ENCODE assay signal across 18 cellular contexts in the genomic region with DNA sequence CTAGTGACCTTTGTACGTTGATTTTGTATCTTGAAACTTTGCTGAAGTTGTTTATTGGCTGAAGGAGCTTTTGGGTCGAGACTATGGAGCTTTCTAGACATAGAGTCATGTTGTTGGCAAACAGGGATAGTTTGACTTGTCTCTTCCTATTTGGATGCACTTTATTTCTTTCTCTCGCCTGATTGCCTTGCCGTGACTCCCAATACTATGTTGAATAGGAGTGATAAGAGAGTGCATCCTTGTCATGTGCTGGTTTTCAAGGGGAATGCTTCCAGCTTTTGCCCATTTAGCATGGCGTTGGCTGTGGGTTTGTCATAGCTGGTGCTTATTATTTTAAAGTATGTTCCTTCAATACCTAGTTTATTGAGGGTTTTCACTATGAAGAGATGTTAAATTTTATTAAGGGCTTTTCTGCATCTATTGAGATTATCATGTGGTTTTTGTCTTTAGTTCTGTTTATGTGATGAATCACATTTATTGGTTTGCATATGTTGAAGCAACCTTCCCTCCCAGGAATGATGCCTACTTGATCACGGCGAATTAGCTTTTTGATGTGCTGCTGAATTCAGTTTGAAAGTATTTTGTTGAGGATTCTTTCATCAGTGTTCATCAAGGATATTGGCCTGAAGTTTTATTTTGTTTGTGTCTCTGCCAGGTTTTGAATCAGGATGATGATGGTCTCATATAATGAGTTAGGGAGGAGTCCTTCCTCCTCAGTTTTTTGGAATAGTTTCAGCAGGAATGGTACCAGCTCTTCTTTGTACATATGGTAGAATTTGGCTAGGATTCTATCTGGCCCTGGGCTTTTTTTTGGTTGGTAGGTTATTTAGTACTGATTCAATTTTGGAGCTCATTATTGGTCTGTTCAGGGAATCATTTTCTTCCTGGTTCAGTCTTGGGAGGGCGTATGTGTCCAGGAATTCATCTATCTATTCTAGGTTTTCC.
DNase-seq lines count a peak whose midpoint lies in the region; ATAC-seq and TF ChIP-seq lines count a peak whose summit lies in the region.
"Had no signal": no experiment of that assay in that cellular context is flagged by ENCODE, and none has a peak within 500 bp of the region (broad histone marks: within the 10 kb centered on the region; RNA-seq: fewer than 3 reads in every experiment).

No MANE protein-coding gene starts in this region.

- H3K4me3 Mint-ChIP-seq in GM23338 (no peak overlapping the region), immature natural killer cell (no peak overlapping the region)

- no peak overlapping the region for H3K27ac Mint-ChIP-seq in GM23338
- H3K27ac Mint-ChIP-seq in immature natural killer cell: no peak overlapping the region

- no peaks in the 10 kb centered on the region for H3K9me2 ChIP-seq in GM23338 (ENCODE audit: insufficient read depth)

- H3K4me3 ChIP-seq in GM23338 (no peak overlapping the region), fibroblast of mammary gland (ENCODE audit: control insufficient read depth, low read depth, low read length) (no peak overlapping the region), skeletal muscle satellite cell (ENCODE audit: low read length) (peak overlapping the region; percentile 35)
- H3K4me3 ChIP-seq: vagina had no signal

- TF ChIP-seq CTCF in GM23338 (conservative IDR thresholded peaks at IDR 0.05; ENCODE audit: low read depth in 2 of 2) (no peak), fibroblast of mammary gland (conservative IDR thresholded peaks at IDR 0.05; ENCODE audit: control insufficient read depth, insufficient read depth, low read depth, low read length) (no peak)

- peaks cover 2% of the 10 kb centered on the region for H3K27me3 Mint-ChIP-seq in GM23338 (ENCODE audit: insufficient read depth, low read depth, poor library complexity)
- peaks cover 0 to 6% (median 5%) of the 10 kb centered on the region in 3 donors for H3K27me3 Mint-ChIP-seq in immature natural killer cell (ENCODE audit: low read depth in 3 of 3)

- no peaks in the 10 kb centered on the region for H3K27me3 ChIP-seq in GM23338 (ENCODE audit: insufficient read depth)
- H3K27me3 ChIP-seq in skeletal muscle satellite cell (ENCODE audit: control insufficient read depth, insufficient read depth, low read length): no peaks in the 10 kb centered on the region
- H3K27me3 ChIP-seq: vagina had no signal

- H3K9me3 ChIP-seq in skeletal muscle satellite cell (replicated peaks; ENCODE audit: low read length): no peaks in the 10 kb centered on the region
- H3K9me3 ChIP-seq: vagina had no signal

- ATAC-seq in GM23338: no peak
- no peak for ATAC-seq in HG03196 (IDR thresholded peaks at IDR 0.05; ENCODE audit: unreplicated experiment)

- H3K36me3 Mint-ChIP-seq in GM23338 (ENCODE audit: low read depth) (no peaks in the 10 kb centered on the region), immature natural killer cell (no peaks in the 10 kb centered on the region)

- no peaks in the 10 kb centered on the region for H4K20me1 ChIP-seq in GM23338 (replicated peaks; ENCODE audit: insufficient read depth)

- H3F3A ChIP-seq in GM23338 (replicated peaks; ENCODE audit: low read depth): no peaks in the 10 kb centered on the region

- H3K4me2 ChIP-seq in GM23338: no peak overlapping the region
- peak overlapping the region; percentile 72 for H3K4me2 ChIP-seq in skeletal muscle satellite cell (ENCODE audit: low read length)

- H3K9ac ChIP-seq in skeletal muscle satellite cell (ENCODE audit: low read depth, low read length): peak overlapping the region; percentile 51

- H3K79me2 ChIP-seq in GM23338 (replicated peaks; ENCODE audit: insufficient read depth): no peaks in the 10 kb centered on the region

- no peaks in the 10 kb centered on the region for H3K4me1 ChIP-seq in GM23338 (ENCODE audit: insufficient read depth)
- peaks cover 34% of the 10 kb centered on the region for H3K4me1 ChIP-seq in skeletal muscle satellite cell (ENCODE audit: control insufficient read depth, insufficient read depth, low read length)
- H3K4me1 ChIP-seq: vagina had no signal

- DNase-seq in GM23338 (ENCODE audit: low spot score) (no peak), RPMI7951 (ENCODE audit: low read depth) (peak; percentile 94), fibroblast of mammary gland (ENCODE audit: low read depth) (peak; percentile 97), NCI-H774 (lab: John Stamatoyannopoulos, UW) (no peak), immature natural killer cell (no peak)
- DNase-seq: activated CD4-positive, alpha-beta T cell treated with anti-CD3 and anti-CD28 coated beads, Interleukin-2, amount 50 U/mL, for 4 hours; activated T-cell treated with anti-CD3 and anti-CD28 coated beads, Interleukin-2, amount 50 U/mL, for 48 hours; effector CD4-positive, alpha-beta T cell; GOT3; head of caudate nucleus; left cardiac atrium; NCI-H187 treated with DMSO at 0.1 percent for 48 hours; NCI-H82; SIG-M5; stimulated activated naive CD4-positive, alpha-beta T cell treated with Interleukin-2 at 50 U/mL for 16 hours had no signal

- H3K4me1 Mint-ChIP-seq in GM23338: no peaks in the 10 kb centered on the region
- H3K4me1 Mint-ChIP-seq in immature natural killer cell: no peaks in the 10 kb centered on the region

- no peak overlapping the region for H3K27ac ChIP-seq in GM23338 (ENCODE audit: low read depth)
- H3K27ac ChIP-seq: vagina had no signal

- H3K9me3 Mint-ChIP-seq in GM23338 (no peaks in the 10 kb centered on the region; the same call in 2 of the 3 replicates), immature natural killer cell (no peaks in the 10 kb centered on the region)

- peak overlapping the region; percentile 15; the same call in 1 of the 2 replicates for H2AFZ ChIP-seq in GM23338

- H3K36me3 ChIP-seq in GM23338 (ENCODE audit: insufficient read depth) (no peaks in the 10 kb centered on the region), skeletal muscle satellite cell (ENCODE audit: insufficient read depth, low read length) (no peaks in the 10 kb centered on the region)
- H3K36me3 ChIP-seq: vagina had no signal

TF ChIP-seq in GM23338, 12 proteins besides CTCF, POLR2A, EP300 and RAD21 (continues in another document):
- TF ChIP-seq POLR2AphosphoS5 (IDR thresholded peaks at IDR 0.05; ENCODE audit: low read depth): no peak
- TF ChIP-seq, protein P1, sequence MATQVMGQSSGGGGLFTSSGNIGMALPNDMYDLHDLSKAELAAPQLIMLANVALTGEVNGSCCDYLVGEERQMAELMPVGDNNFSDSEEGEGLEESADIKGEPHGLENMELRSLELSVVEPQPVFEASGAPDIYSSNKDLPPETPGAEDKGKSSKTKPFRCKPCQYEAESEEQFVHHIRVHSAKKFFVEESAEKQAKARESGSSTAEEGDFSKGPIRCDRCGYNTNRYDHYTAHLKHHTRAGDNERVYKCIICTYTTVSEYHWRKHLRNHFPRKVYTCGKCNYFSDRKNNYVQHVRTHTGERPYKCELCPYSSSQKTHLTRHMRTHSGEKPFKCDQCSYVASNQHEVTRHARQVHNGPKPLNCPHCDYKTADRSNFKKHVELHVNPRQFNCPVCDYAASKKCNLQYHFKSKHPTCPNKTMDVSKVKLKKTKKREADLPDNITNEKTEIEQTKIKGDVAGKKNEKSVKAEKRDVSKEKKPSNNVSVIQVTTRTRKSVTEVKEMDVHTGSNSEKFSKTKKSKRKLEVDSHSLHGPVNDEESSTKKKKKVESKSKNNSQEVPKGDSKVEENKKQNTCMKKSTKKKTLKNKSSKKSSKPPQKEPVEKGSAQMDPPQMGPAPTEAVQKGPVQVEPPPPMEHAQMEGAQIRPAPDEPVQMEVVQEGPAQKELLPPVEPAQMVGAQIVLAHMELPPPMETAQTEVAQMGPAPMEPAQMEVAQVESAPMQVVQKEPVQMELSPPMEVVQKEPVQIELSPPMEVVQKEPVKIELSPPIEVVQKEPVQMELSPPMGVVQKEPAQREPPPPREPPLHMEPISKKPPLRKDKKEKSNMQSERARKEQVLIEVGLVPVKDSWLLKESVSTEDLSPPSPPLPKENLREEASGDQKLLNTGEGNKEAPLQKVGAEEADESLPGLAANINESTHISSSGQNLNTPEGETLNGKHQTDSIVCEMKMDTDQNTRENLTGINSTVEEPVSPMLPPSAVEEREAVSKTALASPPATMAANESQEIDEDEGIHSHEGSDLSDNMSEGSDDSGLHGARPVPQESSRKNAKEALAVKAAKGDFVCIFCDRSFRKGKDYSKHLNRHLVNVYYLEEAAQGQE (IDR thresholded peaks at IDR 0.05; ENCODE audit: unreplicated experiment): no peak
- no peak for TF ChIP-seq EZH2phosphoT487 (IDR thresholded peaks at IDR 0.05; ENCODE audit: unreplicated experiment)
- TF ChIP-seq STAT1 (IDR thresholded peaks at IDR 0.05; ENCODE audit: unreplicated experiment): no peak
- TF ChIP-seq EZH2 (IDR thresholded peaks at IDR 0.05; ENCODE audit: low read depth, unreplicated experiment): no peak

Comparison
In these comparisons a context has a peak if more than half of its experiments do, and no peak if none do; other contexts are left out.
1. DNase-seq: peak in RPMI7951 (single experiment) and fibroblast of mammary gland (single experiment); none in GM23338 (single experiment), NCI-H774 (single experiment) and immature natural killer cell (0 of 3).